ENCODE assay signal across 26 cellular contexts in genomic region chr7:91720255-91720937, GRCh38.
DNase-seq lines count a peak whose midpoint lies in the region; ATAC-seq and TF ChIP-seq lines count a peak whose summit lies in the region.
"Had no signal": no experiment of that assay in that cellular context is flagged by ENCODE, and none has a peak within 500 bp of the region (broad histone marks: within the 10 kb centered on the region; RNA-seq: fewer than 3 reads in every experiment).

No MANE protein-coding gene starts in this region.

- H3K27me3 ChIP-seq in PC-9 (ENCODE audit: insufficient read depth, low read depth) (no peaks in the 10 kb centered on the region), sigmoid colon (no peaks in the 10 kb centered on the region), WERI-Rb-1 (ENCODE audit: insufficient read depth, low read depth, severe bottlenecking) (no peaks in the 10 kb centered on the region)
- H3K27me3 ChIP-seq: dorsolateral prefrontal cortex, neutrophil, vagina had no signal

- CTCF ChIA-PET in PC-9 (lab: Charles Lee): no interaction called here

- H3K9me2 ChIP-seq in PC-9 (ENCODE audit: insufficient read depth): no peaks in the 10 kb centered on the region; the same call in 1 of the 2 replicates

- H3K4me3 ChIP-seq in PC-9: no peak overlapping the region
- no peak overlapping the region for H3K4me3 ChIP-seq in choroid plexus epithelial cell (ENCODE audit: low read depth, low read length)
- H3K4me3 ChIP-seq in foreskin fibroblast (ENCODE audit: low read depth in 1 of 2, low read length in 2 of 2): no peak overlapping the region
- no peak overlapping the region for H3K4me3 ChIP-seq in sigmoid colon
- no peak overlapping the region for H3K4me3 ChIP-seq in WERI-Rb-1 (ENCODE audit: low read depth, low read length)
- H3K4me3 ChIP-seq: A549, dorsolateral prefrontal cortex, psoas muscle, vagina had no signal

- POLR2A ChIA-PET in PC-9 (lab: Charles Lee; ENCODE audit: unreplicated experiment): no interaction called here

- no peak for TF ChIP-seq CTCF in PC-9 (conservative IDR thresholded peaks at IDR 0.05)
- TF ChIP-seq CTCF in choroid plexus epithelial cell (conservative IDR thresholded peaks at IDR 0.05; ENCODE audit: low read depth, low read length): no peak
- no peak for TF ChIP-seq CTCF in foreskin fibroblast (IDR thresholded peaks at IDR 0.05; ENCODE audit: low read depth, low read length)
- no peak for TF ChIP-seq CTCF in sigmoid colon (IDR thresholded peaks at IDR 0.05)
- TF ChIP-seq CTCF in WERI-Rb-1 (IDR thresholded peaks at IDR 0.05; ENCODE audit: low read depth, low read length): no peak

- H2AFZ ChIP-seq in PC-9: no peak overlapping the region

- H3K4me2 ChIP-seq in PC-9: no peak overlapping the region
- H3K4me2 ChIP-seq: A549 had no signal

- DNase-seq in ELR (ENCODE audit: low read depth) (peak; percentile 10), PC-9 (peak; percentile 6 to 62), choroid plexus epithelial cell (ENCODE audit: low read depth) (peak; percentile 39), foreskin fibroblast (peak; percentile 12 to 73), sigmoid colon (no peak), left lobe of liver (ENCODE audit: low spot score) (no peak), WERI-Rb-1 (no peak), cardiac septum (ENCODE audit: low spot score) (no peak)
- DNase-seq: activated CD4-positive, alpha-beta T cell treated with anti-CD3 and anti-CD28 coated beads, Interleukin-2, amount 10 ng/mL, durations not matched to agents 24 days and 14 days; activated naive CD4-positive, alpha-beta T cell treated with Interleukin-2 at 50 U/mL for 16 hours; activated T-cell treated with anti-CD3 and anti-CD28 coated beads, Interleukin-2, amount 50 U/mL, for 48 hours; amniotic stem cell; CD8-positive, alpha-beta memory T cell; central memory CD4-positive, alpha-beta T cell; dorsolateral prefrontal cortex; MV-4-11; NCI-H1694; NCI-H2171; NCI-H526; psoas muscle; RPMI8226; stimulated activated CD4-positive, alpha-beta T cell treated with anti-CD3 and anti-CD28 coated beads, Interleukin-4, amount 100 ng/mL, for 1 hour had no signal

- no peaks in the 10 kb centered on the region for H3K36me3 ChIP-seq in PC-9 (ENCODE audit: low read depth)
- no peaks in the 10 kb centered on the region for H3K36me3 ChIP-seq in sigmoid colon
- H3K36me3 ChIP-seq in WERI-Rb-1: no peaks in the 10 kb centered on the region
- H3K36me3 ChIP-seq: neutrophil, vagina had no signal

- 88 to 93% methylated on average over 3 of the region's 3 CpGs for WGBS in sigmoid colon, 2 donors

- 0 out of 2 replicates have a peak overlapping the region, but pooled peaks have one; percentile 12 for H3K27ac ChIP-seq in PC-9
- H3K27ac ChIP-seq in sigmoid colon: no peak overlapping the region
- no peak overlapping the region for H3K27ac ChIP-seq in WERI-Rb-1
- H3K27ac ChIP-seq: A549, dorsolateral prefrontal cortex, neutrophil, psoas muscle, vagina had no signal

- H3K9me3 ChIP-seq in PC-9 (ENCODE audit: insufficient read depth, low read depth): no peaks in the 10 kb centered on the region; the same call in 1 of the 2 replicates
- peaks cover 0 to 3% (median 1%) of the 10 kb centered on the region in 4 donors for H3K9me3 ChIP-seq in sigmoid colon
- H3K9me3 ChIP-seq in WERI-Rb-1 (ENCODE audit: severe bottlenecking): no peaks in the 10 kb centered on the region
- H3K9me3 ChIP-seq: A549, neutrophil, vagina had no signal

- intact Hi-C loops in PC-9 (cut with micrococcal nuclease; ENCODE audit: unreplicated experiment): no loop called here
- intact Hi-C loops in sigmoid colon (cut with DNase I): no loop called here
- intact Hi-C loops in cardiac septum (cut with DNase I): no loop called here

- H3K4me1 ChIP-seq in PC-9 (replicated peaks; ENCODE audit: insufficient read depth) (peaks cover 10% of the 10 kb centered on the region; the same call in 1 of the 2 replicates), sigmoid colon (no peaks in the 10 kb centered on the region)
- H3K4me1 ChIP-seq: A549, psoas muscle, vagina had no signal

- no peak for ATAC-seq in left lobe of liver
- ATAC-seq: A549; psoas muscle; stimulated activated memory B cell treated with anti-CD40 and anti-IgM and Interleukin-4, amounts not matched to agents 10 μg/mL and 1 μg/mL and 100 μg/mL, for 72 hours had no signal

- no peaks in the 10 kb centered on the region for H4K20me1 ChIP-seq in PC-9 (ENCODE audit: insufficient read depth)

- no peaks in the 10 kb centered on the region for H3K79me2 ChIP-seq in PC-9 (ENCODE audit: low read depth)

- H3F3A ChIP-seq in PC-9 (ENCODE audit: insufficient read depth, low read depth): no peaks in the 10 kb centered on the region

- no TSS peak for BruUV-seq in PC-9 (replicated peaks; lab: Mats Ljungman, UMichigan)

- TF ChIP-seq EP300 in sigmoid colon (IDR thresholded peaks at IDR 0.05): no peak

- no peak for TF ChIP-seq POLR2A in sigmoid colon (IDR thresholded peaks at IDR 0.05)

Comparison
In these comparisons a context has a peak if more than half of its experiments do, and no peak if none do; other contexts are left out.
1. DNase-seq: peak in ELR (single experiment), PC-9 (2 of 2), choroid plexus epithelial cell (single experiment) and foreskin fibroblast (2 of 2); none in sigmoid colon (single experiment), left lobe of liver (single experiment), WERI-Rb-1 (single experiment) and cardiac septum (single experiment).